ENCODE assay signal across 1 cellular context in genomic region chr7:471866-472639, GRCh38.
TF ChIP-seq lines count a peak whose summit lies in the region.

No MANE protein-coding gene starts in this region.

TF ChIP-seq in HEK293, 187 proteins besides CTCF, POLR2A, EP300 and RAD21 (continued from another document and continues in another):
- TF ChIP-seq, protein P1, sequence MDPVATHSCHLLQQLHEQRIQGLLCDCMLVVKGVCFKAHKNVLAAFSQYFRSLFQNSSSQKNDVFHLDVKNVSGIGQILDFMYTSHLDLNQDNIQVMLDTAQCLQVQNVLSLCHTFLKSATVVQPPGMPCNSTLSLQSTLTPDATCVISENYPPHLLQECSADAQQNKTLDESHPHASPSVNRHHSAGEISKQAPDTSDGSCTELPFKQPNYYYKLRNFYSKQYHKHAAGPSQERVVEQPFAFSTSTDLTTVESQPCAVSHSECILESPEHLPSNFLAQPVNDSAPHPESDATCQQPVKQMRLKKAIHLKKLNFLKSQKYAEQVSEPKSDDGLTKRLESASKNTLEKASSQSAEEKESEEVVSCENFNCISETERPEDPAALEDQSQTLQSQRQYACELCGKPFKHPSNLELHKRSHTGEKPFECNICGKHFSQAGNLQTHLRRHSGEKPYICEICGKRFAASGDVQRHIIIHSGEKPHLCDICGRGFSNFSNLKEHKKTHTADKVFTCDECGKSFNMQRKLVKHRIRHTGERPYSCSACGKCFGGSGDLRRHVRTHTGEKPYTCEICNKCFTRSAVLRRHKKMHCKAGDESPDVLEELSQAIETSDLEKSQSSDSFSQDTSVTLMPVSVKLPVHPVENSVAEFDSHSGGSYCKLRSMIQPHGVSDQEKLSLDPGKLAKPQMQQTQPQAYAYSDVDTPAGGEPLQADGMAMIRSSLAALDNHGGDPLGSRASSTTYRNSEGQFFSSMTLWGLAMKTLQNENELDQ (tag by site-specific recombination; IDR thresholded peaks at IDR 0.05; ENCODE audit: low read depth), result no peak
- TF ChIP-seq GFI1B (tag by site-specific recombination; IDR thresholded peaks at IDR 0.05) (no peak), ZNF510 (tag by site-specific recombination; IDR thresholded peaks at IDR 0.05; ENCODE audit: insufficient replicate concordance) (no peak), ZNF626 (tag by site-specific recombination; IDR thresholded peaks at IDR 0.05) (no peak), EGR2 (tag by site-specific recombination; IDR thresholded peaks at IDR 0.05; ENCODE audit: low read depth) (no peak), IKZF3 (tag by site-specific recombination; IDR thresholded peaks at IDR 0.05) (peak; percentile 48; the same call in 1 of the 2 replicates), ZNF571 (tag by site-specific recombination; IDR thresholded peaks at IDR 0.05) (no peak), ZNF660 (tag by site-specific recombination; IDR thresholded peaks at IDR 0.05) (no peak), ZFP69B (tag by site-specific recombination; IDR thresholded peaks at IDR 0.05) (peak; percentile 77; the same call in 1 of the 2 replicates), ZNF670 (tag by site-specific recombination; IDR thresholded peaks at IDR 0.05; ENCODE audit: low read depth) (no peak), ZNF621 (tag by site-specific recombination; IDR thresholded peaks at IDR 0.05) (no peak), ZNF747 (tag by site-specific recombination; IDR thresholded peaks at IDR 0.05) (no peak), ZBTB20 (tag by site-specific recombination; IDR thresholded peaks at IDR 0.05) (no peak), ZNF560 (tag by site-specific recombination; IDR thresholded peaks at IDR 0.05; ENCODE audit: borderline replicate concordance) (no peak), ZNF248 (tag by site-specific recombination; IDR thresholded peaks at IDR 0.05) (no peak), ZNF623 (tag by site-specific recombination; IDR thresholded peaks at IDR 0.05) (no peak), KLF7 (tag by site-specific recombination; IDR thresholded peaks at IDR 0.05; ENCODE audit: borderline replicate concordance) (no peak), HOXD13 (CRISPR knock-in tag; IDR thresholded peaks at IDR 0.05; ENCODE audit: borderline replicate concordance) (no peak), ZNF580 (tag by site-specific recombination; IDR thresholded peaks at IDR 0.05) (no peak), ZNF701 (tag by site-specific recombination; IDR thresholded peaks at IDR 0.05) (no peak), ZNF48 (tag by site-specific recombination; IDR thresholded peaks at IDR 0.05) (no peak), ZNF549 (tag by site-specific recombination; IDR thresholded peaks at IDR 0.05) (no peak), ZNF529 (tag by site-specific recombination; IDR thresholded peaks at IDR 0.05; ENCODE audit: insufficient replicate concordance) (no peak), ZNF211 (tag by site-specific recombination; IDR thresholded peaks at IDR 0.05; ENCODE audit: low read depth) (no peak), ZNF146 (tag by site-specific recombination; IDR thresholded peaks at IDR 0.05) (no peak), MYNN (tag by site-specific recombination; IDR thresholded peaks at IDR 0.05; ENCODE audit: borderline replicate concordance) (no peak), AEBP2 (tag by site-specific recombination; IDR thresholded peaks at IDR 0.05; ENCODE audit: borderline replicate concordance) (no peak), RBAK (tag by site-specific recombination; IDR thresholded peaks at IDR 0.05) (no peak), ZFP37 (tag by site-specific recombination; IDR thresholded peaks at IDR 0.05) (no peak), HOXA7 (CRISPR knock-in tag; IDR thresholded peaks at IDR 0.05; ENCODE audit: borderline replicate concordance) (no peak), GLIS1 (tag by site-specific recombination; IDR thresholded peaks at IDR 0.05) (peak; percentile 84), SP2 (tag by site-specific recombination; IDR thresholded peaks at IDR 0.05) (no peak), PBX3 (CRISPR knock-in tag; IDR thresholded peaks at IDR 0.05) (no peak), SALL2 (tag by site-specific recombination; IDR thresholded peaks at IDR 0.05; ENCODE audit: borderline replicate concordance) (no peak), ZFHX2 (tag by site-specific recombination; conservative IDR thresholded peaks at IDR 0.05) (no peak), ZNF654 (tag by site-specific recombination; IDR thresholded peaks at IDR 0.05; ENCODE audit: low read depth) (no peak), ZFP41 (tag by site-specific recombination; IDR thresholded peaks at IDR 0.05; ENCODE audit: borderline replicate concordance) (no peak), ZNF785 (tag by site-specific recombination; IDR thresholded peaks at IDR 0.05) (no peak), OVOL3 (tag by site-specific recombination; IDR thresholded peaks at IDR 0.05) (no peak), ZNF488 (tag by site-specific recombination; IDR thresholded peaks at IDR 0.05) (no peak), ZNF366 (tag by site-specific recombination; conservative IDR thresholded peaks at IDR 0.05) (0 out of 2 replicates have a peak, but pooled peaks have one; percentile 34), ZNF629 (tag by site-specific recombination; IDR thresholded peaks at IDR 0.05) (peak; percentile 54; the same call in 1 of the 2 replicates), ZNF624 (tag by site-specific recombination; IDR thresholded peaks at IDR 0.05) (no peak), ZNF830 (tag by site-specific recombination; IDR thresholded peaks at IDR 0.05; ENCODE audit: low read depth) (no peak), ZNF530 (tag by site-specific recombination; IDR thresholded peaks at IDR 0.05; ENCODE audit: low read depth) (no peak), ZNF24 (tag by site-specific recombination; IDR thresholded peaks at IDR 0.05) (no peak), ZNF362 (tag by site-specific recombination; IDR thresholded peaks at IDR 0.05) (no peak), TCF7L2 (IDR thresholded peaks at IDR 0.05; ENCODE audit: borderline replicate concordance, low read depth, low read length) (no peak), ZNF132 (tag by site-specific recombination; IDR thresholded peaks at IDR 0.05; ENCODE audit: borderline replicate concordance) (no peak), ZNF555 (tag by site-specific recombination; conservative IDR thresholded peaks at IDR 0.05) (no peak), ZNF837 (tag by site-specific recombination; IDR thresholded peaks at IDR 0.05) (no peak)
- TF ChIP-seq, protein P2, sequence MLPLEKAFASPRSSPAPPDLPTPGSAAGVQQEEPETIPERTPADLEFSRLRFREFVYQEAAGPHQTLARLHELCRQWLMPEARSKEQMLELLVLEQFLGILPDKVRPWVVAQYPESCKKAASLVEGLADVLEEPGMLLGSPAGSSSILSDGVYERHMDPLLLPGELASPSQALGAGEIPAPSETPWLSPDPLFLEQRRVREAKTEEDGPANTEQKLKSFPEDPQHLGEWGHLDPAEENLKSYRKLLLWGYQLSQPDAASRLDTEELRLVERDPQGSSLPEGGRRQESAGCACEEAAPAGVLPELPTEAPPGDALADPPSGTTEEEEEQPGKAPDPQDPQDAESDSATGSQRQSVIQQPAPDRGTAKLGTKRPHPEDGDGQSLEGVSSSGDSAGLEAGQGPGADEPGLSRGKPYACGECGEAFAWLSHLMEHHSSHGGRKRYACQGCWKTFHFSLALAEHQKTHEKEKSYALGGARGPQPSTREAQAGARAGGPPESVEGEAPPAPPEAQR (tag by site-specific recombination; IDR thresholded peaks at IDR 0.05), result no peak
- TF ChIP-seq, protein P3, sequence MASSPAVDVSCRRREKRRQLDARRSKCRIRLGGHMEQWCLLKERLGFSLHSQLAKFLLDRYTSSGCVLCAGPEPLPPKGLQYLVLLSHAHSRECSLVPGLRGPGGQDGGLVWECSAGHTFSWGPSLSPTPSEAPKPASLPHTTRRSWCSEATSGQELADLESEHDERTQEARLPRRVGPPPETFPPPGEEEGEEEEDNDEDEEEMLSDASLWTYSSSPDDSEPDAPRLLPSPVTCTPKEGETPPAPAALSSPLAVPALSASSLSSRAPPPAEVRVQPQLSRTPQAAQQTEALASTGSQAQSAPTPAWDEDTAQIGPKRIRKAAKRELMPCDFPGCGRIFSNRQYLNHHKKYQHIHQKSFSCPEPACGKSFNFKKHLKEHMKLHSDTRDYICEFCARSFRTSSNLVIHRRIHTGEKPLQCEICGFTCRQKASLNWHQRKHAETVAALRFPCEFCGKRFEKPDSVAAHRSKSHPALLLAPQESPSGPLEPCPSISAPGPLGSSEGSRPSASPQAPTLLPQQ (tag by site-specific recombination; IDR thresholded peaks at IDR 0.05), result peak; percentile 90
- TF ChIP-seq, protein P4, sequence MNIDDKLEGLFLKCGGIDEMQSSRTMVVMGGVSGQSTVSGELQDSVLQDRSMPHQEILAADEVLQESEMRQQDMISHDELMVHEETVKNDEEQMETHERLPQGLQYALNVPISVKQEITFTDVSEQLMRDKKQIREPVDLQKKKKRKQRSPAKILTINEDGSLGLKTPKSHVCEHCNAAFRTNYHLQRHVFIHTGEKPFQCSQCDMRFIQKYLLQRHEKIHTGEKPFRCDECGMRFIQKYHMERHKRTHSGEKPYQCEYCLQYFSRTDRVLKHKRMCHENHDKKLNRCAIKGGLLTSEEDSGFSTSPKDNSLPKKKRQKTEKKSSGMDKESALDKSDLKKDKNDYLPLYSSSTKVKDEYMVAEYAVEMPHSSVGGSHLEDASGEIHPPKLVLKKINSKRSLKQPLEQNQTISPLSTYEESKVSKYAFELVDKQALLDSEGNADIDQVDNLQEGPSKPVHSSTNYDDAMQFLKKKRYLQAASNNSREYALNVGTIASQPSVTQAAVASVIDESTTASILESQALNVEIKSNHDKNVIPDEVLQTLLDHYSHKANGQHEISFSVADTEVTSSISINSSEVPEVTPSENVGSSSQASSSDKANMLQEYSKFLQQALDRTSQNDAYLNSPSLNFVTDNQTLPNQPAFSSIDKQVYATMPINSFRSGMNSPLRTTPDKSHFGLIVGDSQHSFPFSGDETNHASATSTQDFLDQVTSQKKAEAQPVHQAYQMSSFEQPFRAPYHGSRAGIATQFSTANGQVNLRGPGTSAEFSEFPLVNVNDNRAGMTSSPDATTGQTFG (tag by site-specific recombination; IDR thresholded peaks at IDR 0.05; ENCODE audit: borderline replicate concordance), result no peak
- TF ChIP-seq, protein P5, sequence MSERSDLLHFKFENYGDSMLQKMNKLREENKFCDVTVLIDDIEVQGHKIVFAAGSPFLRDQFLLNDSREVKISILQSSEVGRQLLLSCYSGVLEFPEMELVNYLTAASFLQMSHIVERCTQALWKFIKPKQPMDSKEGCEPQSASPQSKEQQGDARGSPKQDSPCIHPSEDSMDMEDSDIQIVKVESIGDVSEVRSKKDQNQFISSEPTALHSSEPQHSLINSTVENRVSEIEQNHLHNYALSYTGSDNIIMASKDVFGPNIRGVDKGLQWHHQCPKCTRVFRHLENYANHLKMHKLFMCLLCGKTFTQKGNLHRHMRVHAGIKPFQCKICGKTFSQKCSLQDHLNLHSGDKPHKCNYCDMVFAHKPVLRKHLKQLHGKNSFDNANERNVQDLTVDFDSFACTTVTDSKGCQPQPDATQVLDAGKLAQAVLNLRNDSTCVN (tag by site-specific recombination; optimal IDR thresholded peaks at IDR 0.05), result no peak
